24 cellular contexts compared by ENCODE assay signal in the genomic region with DNA sequence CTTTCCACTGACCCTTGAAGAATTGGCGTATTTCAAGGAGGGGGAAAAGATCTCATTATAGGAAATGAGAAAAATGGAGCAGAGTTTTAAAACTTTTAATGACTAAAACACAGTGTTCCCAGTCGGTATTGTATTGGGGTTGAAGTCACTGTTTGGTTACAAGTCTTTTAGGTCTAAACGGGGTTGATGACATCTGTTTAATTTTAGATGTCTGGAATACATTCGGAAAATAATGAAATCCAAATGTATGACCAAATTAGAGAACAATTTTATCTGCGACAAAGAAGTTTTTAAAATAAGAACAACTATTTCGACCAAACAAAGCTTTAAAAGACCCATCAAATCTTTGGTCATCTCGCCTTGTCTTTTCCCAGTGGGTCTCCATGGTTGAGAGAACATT.
"Had no signal": no experiment of that assay in that cellular context is flagged by ENCODE, and none has a peak within 500 bp of the region (broad histone marks: within the 10 kb centered on the region; RNA-seq: fewer than 3 reads in every experiment).

No MANE protein-coding gene starts in this region.

- H3K27me3 ChIP-seq: esophagus squamous epithelium, heart right ventricle, left lung, ovary, thyroid gland had no signal

- H3K36me3 Mint-ChIP-seq: naive thymus-derived CD8-positive, alpha-beta T cell; stimulated activated memory B cell treated with anti-CD40 and anti-IgM and Interleukin-4, amounts not matched to agents 10 μg/mL and 1 μg/mL and 100 μg/mL, for 72 hours had no signal

- ATAC-seq: heart right ventricle; left cardiac atrium; left lung; naive thymus-derived CD8-positive, alpha-beta T cell; psoas muscle; right cardiac atrium; stimulated activated memory B cell treated with anti-CD40 and anti-IgM and Interleukin-4, amounts not matched to agents 10 μg/mL and 1 μg/mL and 100 μg/mL, for 72 hours had no signal

- H3K27ac Mint-ChIP-seq: naive thymus-derived CD8-positive, alpha-beta T cell; stimulated activated memory B cell treated with anti-CD40 and anti-IgM and Interleukin-4, amounts not matched to agents 10 μg/mL and 1 μg/mL and 100 μg/mL, for 72 hours; stimulated activated naive CD8-positive, alpha-beta T cell treated with anti-CD3 and anti-CD28 coated beads, Interleukin-15, Interleukin-2, amounts not matched to agents 100 ng/mL and 50 ng/mL, for 24 hours had no signal

- H3K4me3 Mint-ChIP-seq: naive thymus-derived CD8-positive, alpha-beta T cell; stimulated activated memory B cell treated with anti-CD40 and anti-IgM and Interleukin-4, amounts not matched to agents 10 μg/mL and 1 μg/mL and 100 μg/mL, for 72 hours; stimulated activated naive CD8-positive, alpha-beta T cell treated with anti-CD3 and anti-CD28 coated beads, Interleukin-15, Interleukin-2, amounts not matched to agents 100 ng/mL and 50 ng/mL, for 24 hours had no signal

- H3K4me1 Mint-ChIP-seq: stimulated activated memory B cell treated with anti-CD40 and anti-IgM and Interleukin-4, amounts not matched to agents 10 μg/mL and 1 μg/mL and 100 μg/mL, for 72 hours had no signal

- H3K27ac ChIP-seq: coronary artery, left lung, ovary, psoas muscle, spleen, thyroid gland had no signal

- H3K4me3 ChIP-seq: coronary artery, esophagus squamous epithelium, heart right ventricle, left lung, ovary, psoas muscle, skin epidermis, spleen, thyroid gland had no signal

- H3K36me3 ChIP-seq: esophagus squamous epithelium, heart right ventricle, left lung, ovary, spleen, thyroid gland had no signal

- H3K4me1 ChIP-seq: thyroid gland had no signal

- H3K9me3 Mint-ChIP-seq: naive thymus-derived CD8-positive, alpha-beta T cell; stimulated activated memory B cell treated with anti-CD40 and anti-IgM and Interleukin-4, amounts not matched to agents 10 μg/mL and 1 μg/mL and 100 μg/mL, for 72 hours; stimulated activated naive CD8-positive, alpha-beta T cell treated with anti-CD3 and anti-CD28 coated beads, Interleukin-15, Interleukin-2, amounts not matched to agents 100 ng/mL and 50 ng/mL, for 24 hours had no signal

- DNase-seq: dermis blood vessel endothelial cell; effector memory CD4-positive, alpha-beta T cell; erythroblast; esophagus squamous epithelium; foreskin melanocyte; glutamatergic neuron; heart right ventricle; hippocampal formation; left cardiac atrium; left lung; mesendoderm; naive thymus-derived CD8-positive, alpha-beta T cell; occipital lobe; right cardiac atrium; stimulated activated CD4-positive, alpha-beta T cell treated with anti-CD3 and anti-CD28 coated beads, Interleukin-4, amount 100 ng/mL, for 4 hours; thyroid gland; trophoblast cell had no signal

- H3K9me3 ChIP-seq: esophagus squamous epithelium, heart right ventricle, left lung, ovary, psoas muscle, spleen, thyroid gland had no signal
